In genomic region chr10:33963656-33964175, GRCh38 we compare ENCODE assay signal across 24 cellular contexts.
DNase-seq lines count a peak whose midpoint lies in the region; ATAC-seq, FAIRE-seq and TF ChIP-seq lines count a peak whose summit lies in the region.
"Had no signal": no experiment of that assay in that cellular context is flagged by ENCODE, and none has a peak within 500 bp of the region (broad histone marks: within the 10 kb centered on the region; RNA-seq: fewer than 3 reads in every experiment).

No MANE protein-coding gene starts in this region.

- CTCF ChIA-PET in HepG2 (lab: Yijun Ruan, JAX; ENCODE audit: low intra/inter-chr PET ratio, low total read pairs) (no interaction called here), PC-3 (lab: Charles Lee) (no interaction called here)

- H3K27me3 ChIP-seq in HepG2 (ENCODE audit: control insufficient read depth in 1 of 2, insufficient read depth in 2 of 2, low read length in 2 of 2) (no peaks in the 10 kb centered on the region), right lobe of liver (no peaks in the 10 kb centered on the region), PC-3 (ENCODE audit: low read length) (no peaks in the 10 kb centered on the region), Peyer's patch (no peaks in the 10 kb centered on the region)
- H3K27me3 ChIP-seq: BLaER1 had no signal

- in situ Hi-C loops in HepG2 (cut with HindIII; ENCODE audit: extremely low pct_ligation_motif_present, low pct_unique_long_range_greater_than_20kb) = no loop called here

- H4K20me1 ChIP-seq in HepG2 (ENCODE audit: insufficient read depth, low read length) (no peaks in the 10 kb centered on the region), PC-3 (ENCODE audit: low read length) (no peaks in the 10 kb centered on the region)
- H4K20me1 ChIP-seq: BLaER1 had no signal

- H3K36me3 ChIP-seq in HepG2 (replicated peaks in 1 of 2; ENCODE audit: control insufficient read depth in 1 of 2, insufficient read depth in 2 of 2, low read length in 2 of 2) = no peaks in the 10 kb centered on the region
- no peaks in the 10 kb centered on the region for H3K36me3 ChIP-seq in right lobe of liver
- no peaks in the 10 kb centered on the region for H3K36me3 ChIP-seq in PC-3 (ENCODE audit: low read depth, low read length)
- H3K36me3 ChIP-seq in Peyer's patch = no peaks in the 10 kb centered on the region
- H3K36me3 ChIP-seq: BLaER1, HAP-1 had no signal

- no peak overlapping the region for H3K9ac ChIP-seq in HepG2 (ENCODE audit: insufficient read depth, low read depth, low read length)
- H3K9ac ChIP-seq in PC-3 (ENCODE audit: low read length) = no peak overlapping the region
- H3K9ac ChIP-seq: BLaER1 had no signal

- ATAC-seq in HepG2 (no peak), right lobe of liver (no peak), PC-3 (peak; percentile 97), HG03135 (IDR thresholded peaks at IDR 0.05; ENCODE audit: unreplicated experiment) (no peak)

- no peak for TF ChIP-seq RAD21 in HepG2 (CRISPR knock-in tag; IDR thresholded peaks at IDR 0.05)

- H3F3A ChIP-seq in PC-3 (ENCODE audit: low read length, unreplicated experiment) = no peaks in the 10 kb centered on the region

- intact Hi-C loops in HepG2 (cut with micrococcal nuclease; ENCODE audit: unreplicated experiment) = no loop called here
- intact Hi-C loops in right lobe of liver (cut with DNase I) = no loop called here
- intact Hi-C loops in PC-3 (cut with micrococcal nuclease) = loop anchor here (1.0 to 10.0 kb wide), 4 partner anchors 164 to 627 kb away; no protein-coding TSS in a partner anchor

- H3K79me2 ChIP-seq in HepG2 (ENCODE audit: insufficient read depth, low read length) = no peaks in the 10 kb centered on the region
- no peaks in the 10 kb centered on the region for H3K79me2 ChIP-seq in PC-3 (ENCODE audit: low read length)

- POLR2A ChIA-PET in HepG2 (lab: Yijun Ruan, JAX) (no interaction called here), PC-3 (lab: Charles Lee; ENCODE audit: unreplicated experiment) (interaction anchor here (0.6 kb wide), 1 partner anchor 349 kb away, joined by 6 read pairs; no protein-coding TSS in a partner anchor)

- H3K9me2 ChIP-seq in PC-3 (replicated peaks; ENCODE audit: low read length) = 0 out of 2 replicates have a peak, but pooled peaks cover 6% of the 10 kb centered on the region

- H2AFZ ChIP-seq in HepG2 (ENCODE audit: low read length) = no peak overlapping the region
- H2AFZ ChIP-seq in PC-3 (ENCODE audit: low read length) = peak overlapping the region; percentile 2; the same call in 1 of the 2 replicates
- H2AFZ ChIP-seq: PC-9 had no signal

- TF ChIP-seq POLR2A in HepG2 (IDR thresholded peaks at IDR 0.05; ENCODE audit: insufficient read depth in 1 of 2, low read depth in 2 of 2, low read length in 2 of 2) (no peak), right lobe of liver (IDR thresholded peaks at IDR 0.05) (no peak), Peyer's patch (IDR thresholded peaks at IDR 0.05) (no peak)

- H3K9me3 ChIP-seq in HepG2 (ENCODE audit: low read length) = no peaks in the 10 kb centered on the region
- H3K9me3 ChIP-seq in right lobe of liver = no peaks in the 10 kb centered on the region
- H3K9me3 ChIP-seq in PC-3 (ENCODE audit: low read length) = no peaks in the 10 kb centered on the region
- no peaks in the 10 kb centered on the region for H3K9me3 ChIP-seq in Peyer's patch
- H3K9me3 ChIP-seq: BLaER1, HAP-1 had no signal

- H3K4me2 ChIP-seq in HepG2 (ENCODE audit: low read depth, low read length) = no peak overlapping the region
- H3K4me2 ChIP-seq in PC-3 (ENCODE audit: low read length) = no peak overlapping the region
- H3K4me2 ChIP-seq: BLaER1, PC-9 had no signal

- H3K4me3 ChIP-seq in HepG2 (replicated peaks in 1 of 3; ENCODE audit: insufficient read depth in 1 of 3, low read depth in 2 of 3, low read length in 3 of 3) (no peak overlapping the region), right lobe of liver (no peak overlapping the region), PC-3 (ENCODE audit: low read length) (no peak overlapping the region), fibroblast of the aortic adventitia (ENCODE audit: low read depth, low read length) (no peak overlapping the region), Peyer's patch (no peak overlapping the region)
- H3K4me3 ChIP-seq: BLaER1, HAP-1, PC-9 had no signal

- 63% methylated on average over 6 of the region's 6 CpGs for WGBS in HepG2 (ENCODE audit: low lambda C conversion rate)
- WGBS in right lobe of liver (ENCODE audit: insufficient coverage, low coverage, low lambda C conversion rate, missing lambda C conversion rate) = 85% methylated on average over 6 of the region's 6 CpGs

- TF ChIP-seq CTCF in HepG2 (CRISPR knock-in tag; IDR thresholded peaks at IDR 0.05) (no peak), right lobe of liver (IDR thresholded peaks at IDR 0.05) (no peak), PC-3 (conservative IDR thresholded peaks at IDR 0.05; ENCODE audit: low read depth, low read length) (no peak), fibroblast of the aortic adventitia (IDR thresholded peaks at IDR 0.05; ENCODE audit: insufficient read depth, low read length) (no peak), Peyer's patch (IDR thresholded peaks at IDR 0.05) (no peak)

- TF ChIP-seq EP300 in HepG2 (IDR thresholded peaks at IDR 0.05; ENCODE audit: low read depth in 2 of 2, low read length in 2 of 2) (no peak), HepG2 (CRISPR knock-in tag; IDR thresholded peaks at IDR 0.05; ENCODE audit: borderline replicate concordance) (no peak)

- DNase-seq in HepG2 (ENCODE audit: low spot score) (no peak), right lobe of liver (no peak), PC-3 (peak; percentile 71), fibroblast of the aortic adventitia (ENCODE audit: low read depth) (peak; percentile 7), putamen (ENCODE audit: low spot score) (no peak), Peyer's patch (no peak)
- DNase-seq: CD4-positive, CD25-positive, alpha-beta regulatory T cell; DMS153; DND-41; GOT3; NCI-H1105 treated with DMSO at 0.1 percent for 48 hours; NCI-H146; NCI-H1930; NCI-H446; NCI-H524 treated with DMSO at 0.1 percent for 48 hours; NCI-H82; NK-92 treated with Interleukin-12 subunit alpha and Interleukin-12 subunit beta, amount 100 ng/mL, for 24 hours; PC-9; Right ventricle myocardium superior; RPMI8226 had no signal

- no TSS peak for BruUV-seq in HepG2 (replicated peaks; lab: Mats Ljungman, UMichigan)
- BruUV-seq in PC-3 (replicated peaks; lab: Mats Ljungman, UMichigan) = no TSS peak

- H3K4me1 ChIP-seq in HepG2 (ENCODE audit: insufficient read depth, low read length) = peaks cover 11% of the 10 kb centered on the region; the same call in 1 of the 2 replicates
- no peaks in the 10 kb centered on the region for H3K4me1 ChIP-seq in right lobe of liver
- peaks cover 12% of the 10 kb centered on the region for H3K4me1 ChIP-seq in PC-3 (ENCODE audit: insufficient read depth, low read length)
- no peaks in the 10 kb centered on the region for H3K4me1 ChIP-seq in Peyer's patch
- H3K4me1 ChIP-seq: BLaER1, HAP-1 had no signal

- no peak for FAIRE-seq in HepG2 (lab: Jason Lieb, UNC)

- H3K27ac ChIP-seq in HepG2 (ENCODE audit: extremely low read length, insufficient read depth, low read length) (no peak overlapping the region), right lobe of liver (no peak overlapping the region), PC-3 (ENCODE audit: low read length) (no peak overlapping the region), Peyer's patch (no peak overlapping the region)
- H3K27ac ChIP-seq: 22Rv1, BLaER1, PC-9 had no signal

TF ChIP-seq in HepG2, 621 proteins besides CTCF, POLR2A, EP300 and RAD21:
- TF ChIP-seq, protein P1, sequence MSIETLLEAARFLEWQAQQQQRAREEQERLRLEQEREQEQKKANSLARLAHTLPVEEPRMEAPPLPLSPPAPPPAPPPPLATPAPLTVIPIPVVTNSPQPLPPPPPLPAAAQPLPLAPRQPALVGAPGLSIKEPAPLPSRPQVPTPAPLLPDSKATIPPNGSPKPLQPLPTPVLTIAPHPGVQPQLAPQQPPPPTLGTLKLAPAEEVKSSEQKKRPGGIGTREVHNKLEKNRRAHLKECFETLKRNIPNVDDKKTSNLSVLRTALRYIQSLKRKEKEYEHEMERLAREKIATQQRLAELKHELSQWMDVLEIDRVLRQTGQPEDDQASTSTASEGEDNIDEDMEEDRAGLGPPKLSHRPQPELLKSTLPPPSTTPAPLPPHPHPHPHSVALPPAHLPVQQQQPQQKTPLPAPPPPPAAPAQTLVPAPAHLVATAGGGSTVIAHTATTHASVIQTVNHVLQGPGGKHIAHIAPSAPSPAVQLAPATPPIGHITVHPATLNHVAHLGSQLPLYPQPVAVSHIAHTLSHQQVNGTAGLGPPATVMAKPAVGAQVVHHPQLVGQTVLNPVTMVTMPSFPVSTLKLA (IDR thresholded peaks at IDR 0.05) = peak; percentile 47; the same call in 1 of the 2 replicates
- TF ChIP-seq CBFB (CRISPR knock-in tag; IDR thresholded peaks at IDR 0.05) = no peak

Comparison
In these comparisons a context has a peak if more than half of its experiments do, and no peak if none do; other contexts are left out.
1. DNase-seq: peak in PC-3 (single experiment) and fibroblast of the aortic adventitia (single experiment); none in HepG2 (single experiment), right lobe of liver (0 of 3), putamen (single experiment) and Peyer's patch (0 of 3).